ENCODE assay signal across 12 cellular contexts in genomic region chr15:89067751-89068150, GRCh38. TPM values are rescaled to one million over a fixed set of nuclear protein-coding genes. Genes with fewer than 3 reads are reported as not detected.
DNase-seq lines count a peak whose midpoint lies in the region; ATAC-seq and TF ChIP-seq lines count a peak whose summit lies in the region.
"Had no signal": no experiment of that assay in that cellular context is flagged by ENCODE, and none has a peak within 500 bp of the region (broad histone marks: within the 10 kb centered on the region; RNA-seq: fewer than 3 reads in every experiment).

No MANE protein-coding gene starts in this region.

- no peak overlapping the region for H3K4me3 ChIP-seq in brain microvascular endothelial cell (ENCODE audit: low read depth, low read length)
- H3K4me3 ChIP-seq: heart left ventricle, prostate gland, testis had no signal

- no peaks in the 10 kb centered on the region for H3K36me3 ChIP-seq in brain microvascular endothelial cell (replicated peaks)
- H3K36me3 ChIP-seq: heart left ventricle, prostate gland had no signal

- no peaks in the 10 kb centered on the region for H3K27me3 ChIP-seq in brain microvascular endothelial cell (replicated peaks)
- H3K27me3 ChIP-seq: heart left ventricle, testis had no signal

- no peak overlapping the region for H3K4me3 Mint-ChIP-seq in type B pancreatic cell

- H3K27ac Mint-ChIP-seq in type B pancreatic cell: no peak overlapping the region

- H3K27me3 Mint-ChIP-seq in type B pancreatic cell: no peaks in the 10 kb centered on the region

- H3K9me3 Mint-ChIP-seq in type B pancreatic cell: peaks cover 5% of the 10 kb centered on the region

- in situ Hi-C loops in brain microvascular endothelial cell (cut with HindIII; ENCODE audit: low pct_ligation_motif_present, low sequenced_read_pairs): no loop called here

- peak overlapping the region; percentile 94 for H3K27ac ChIP-seq in brain microvascular endothelial cell
- H3K27ac ChIP-seq: prostate gland, testis had no signal

- DNase-seq in Daoy (ENCODE audit: low read depth): peak; percentile 8
- no peak for DNase-seq in brain microvascular endothelial cell
- DNase-seq in type B pancreatic cell (ENCODE audit: extremely low spot score, unreplicated experiment): no peak
- no peak for DNase-seq in NCI-H1417 treated with DMSO at 0.1 percent for 48 hours (lab: John Stamatoyannopoulos, UW)
- no peak for DNase-seq in D341Med (ENCODE audit: low spot score)
- no peak for DNase-seq in dedifferentiated amniotic fluid mesenchymal stem cell (ENCODE audit: extremely low spot score)
- DNase-seq: activated naive CD4-positive, alpha-beta T cell; testis had no signal

- H3K4me1 Mint-ChIP-seq in type B pancreatic cell (ENCODE audit: unreplicated experiment): no peaks in the 10 kb centered on the region

- no peaks in the 10 kb centered on the region for H3K36me3 Mint-ChIP-seq in type B pancreatic cell

- TF ChIP-seq CTCF in brain microvascular endothelial cell (IDR thresholded peaks at IDR 0.05; ENCODE audit: low read depth, low read length, missing control alignments) (no peak), type B pancreatic cell (conservative IDR thresholded peaks at IDR 0.05) (no peak)

- ATAC-seq in GM21390 (IDR thresholded peaks at IDR 0.05; ENCODE audit: unreplicated experiment): peak; percentile 35
- ATAC-seq in HG03457 (IDR thresholded peaks at IDR 0.05; ENCODE audit: unreplicated experiment): peak; percentile 36

RNA-seq across cellular contexts. Expression of gene ABHD2, which starts 20.5 kb away (rescaled TPM):
- 27.1 and 31.7 TPM in 2 replicates for total RNA-seq in Daoy (2014; rRNA removed; shearing (Covaris generic))
- 55.4 and 63.9 TPM in 2 replicates for total RNA-seq in type B pancreatic cell (ENCODE audit: low replicate concordance)
